10 cellular contexts compared by ENCODE assay signal in genomic region chr2:218717262-218717661, GRCh38. TPM values are rescaled to one million over a fixed set of nuclear protein-coding genes. Genes with fewer than 3 reads are reported as not detected.
DNase-seq lines count a peak whose midpoint lies in the region; TF ChIP-seq lines count a peak whose summit lies in the region.
"Had no signal": no experiment of that assay in that cellular context is flagged by ENCODE, and none has a peak within 500 bp of the region (broad histone marks: within the 10 kb centered on the region; RNA-seq: fewer than 3 reads in every experiment).

No MANE protein-coding gene starts in this region.

- H3K4me3 ChIP-seq in epithelial cell of esophagus (ENCODE audit: low read length) (no peak overlapping the region), smooth muscle cell (no peak overlapping the region)

- H3K36me3 ChIP-seq in smooth muscle cell (ENCODE audit: low read depth): peaks cover 4% of the 10 kb centered on the region

- H3K9ac ChIP-seq in smooth muscle cell (ENCODE audit: low read depth): no peak overlapping the region

- H3K4me2 ChIP-seq in smooth muscle cell: no peak overlapping the region

- peaks cover 3% of the 10 kb centered on the region for H3K4me1 ChIP-seq in smooth muscle cell (ENCODE audit: low read depth)

- H4K20me1 ChIP-seq in smooth muscle cell (ENCODE audit: low read depth): peaks cover 70% of the 10 kb centered on the region

- TF ChIP-seq CTCF in epithelial cell of esophagus (IDR thresholded peaks at IDR 0.05; ENCODE audit: insufficient read depth, low read depth, low read length, missing control alignments) (no peak), smooth muscle cell (IDR thresholded peaks at IDR 0.05; ENCODE audit: borderline replicate concordance, insufficient read depth, poor library complexity, severe bottlenecking) (no peak)

- no peaks in the 10 kb centered on the region for H3K27me3 ChIP-seq in smooth muscle cell (ENCODE audit: low read depth)

- WGBS in smooth muscle cell (ENCODE audit: low lambda C conversion rate): 79% methylated on average over 3 of the region's 3 CpGs

- H3F3A ChIP-seq in smooth muscle cell (ENCODE audit: low read depth): peaks cover 6% of the 10 kb centered on the region

- peaks cover 73% of the 10 kb centered on the region for H3K79me2 ChIP-seq in smooth muscle cell (ENCODE audit: low read depth)

- H3K9me3 ChIP-seq in smooth muscle cell (replicated peaks; ENCODE audit: low read depth): no peaks in the 10 kb centered on the region

- H3K27ac ChIP-seq in smooth muscle cell (ENCODE audit: low read depth): peak overlapping the region; percentile 32

- DNase-seq in NCI-H226: peak; percentile 53
- peak; percentile 67 for DNase-seq in epithelial cell of esophagus (ENCODE audit: low read depth)
- DNase-seq in smooth muscle cell (lab: John Stamatoyannopoulos, UW; ENCODE audit: unreplicated experiment): no peak
- DNase-seq in NCI-H1417 (lab: John Stamatoyannopoulos, UW): no peak
- no peak for DNase-seq in NCI-H2081 (lab: John Stamatoyannopoulos, UW)
- no peak for DNase-seq in activated CD4-positive, alpha-beta T cell treated with anti-CD3 and anti-CD28 coated beads for 4 hours
- DNase-seq: activated CD4-positive, alpha-beta T cell treated with anti-CD3 and anti-CD28 coated beads for 1 hour; amniotic stem cell; naive thymus-derived CD8-positive, alpha-beta T cell; NCI-H1105 had no signal

- H2AFZ ChIP-seq in smooth muscle cell (ENCODE audit: low read depth): no peak overlapping the region

RNA-seq across cellular contexts. Expression of gene TTLL4, which starts 6.6 kb away (rescaled TPM):
- 21.5 and 38.3 TPM in 2 replicates for total RNA-seq in smooth muscle cell
- polyA plus RNA-seq in smooth muscle cell: 22.5 and 24.3 TPM in 2 replicates

RNA-seq across cellular contexts. Expression of gene STK36, which starts 45.4 kb away (rescaled TPM):
- total RNA-seq in smooth muscle cell: 22.2 and 22.7 TPM in 2 replicates
- 18.8 and 32.3 TPM in 2 replicates for polyA plus RNA-seq in smooth muscle cell

RNA-seq across cellular contexts. Expression of gene RNF25, which starts 45.5 kb away (rescaled TPM):
- 43.1 and 44.3 TPM in 2 replicates for total RNA-seq in smooth muscle cell
- polyA plus RNA-seq in smooth muscle cell: 33.5 and 36.1 TPM in 2 replicates

RNA-seq across cellular contexts. Expression of gene BCS1L, which starts 57.8 kb away (rescaled TPM):
- total RNA-seq in smooth muscle cell: 23.8 and 44.3 TPM in 2 replicates
- polyA plus RNA-seq in smooth muscle cell: 39.5 and 41.1 TPM in 2 replicates

RNA-seq across cellular contexts. Expression of gene ZNF142, which starts 57.8 kb away (rescaled TPM):
- total RNA-seq in smooth muscle cell: 3.9 and 5.8 TPM in 2 replicates
- 6.9 and 7.3 TPM in 2 replicates for polyA plus RNA-seq in smooth muscle cell

Comparison
In these comparisons a context has a peak if more than half of its experiments do, and no peak if none do; other contexts are left out.
1. DNase-seq: peak in NCI-H226 (single experiment) and epithelial cell of esophagus (single experiment); none in smooth muscle cell (single experiment), NCI-H1417 (0 of 3), NCI-H2081 (0 of 2) and activated CD4-positive, alpha-beta T cell treated with anti-CD3 and anti-CD28 coated beads for 4 hours (0 of 2).